Comparison of ENCODE assay signal across 21 cellular contexts in the genomic region with DNA sequence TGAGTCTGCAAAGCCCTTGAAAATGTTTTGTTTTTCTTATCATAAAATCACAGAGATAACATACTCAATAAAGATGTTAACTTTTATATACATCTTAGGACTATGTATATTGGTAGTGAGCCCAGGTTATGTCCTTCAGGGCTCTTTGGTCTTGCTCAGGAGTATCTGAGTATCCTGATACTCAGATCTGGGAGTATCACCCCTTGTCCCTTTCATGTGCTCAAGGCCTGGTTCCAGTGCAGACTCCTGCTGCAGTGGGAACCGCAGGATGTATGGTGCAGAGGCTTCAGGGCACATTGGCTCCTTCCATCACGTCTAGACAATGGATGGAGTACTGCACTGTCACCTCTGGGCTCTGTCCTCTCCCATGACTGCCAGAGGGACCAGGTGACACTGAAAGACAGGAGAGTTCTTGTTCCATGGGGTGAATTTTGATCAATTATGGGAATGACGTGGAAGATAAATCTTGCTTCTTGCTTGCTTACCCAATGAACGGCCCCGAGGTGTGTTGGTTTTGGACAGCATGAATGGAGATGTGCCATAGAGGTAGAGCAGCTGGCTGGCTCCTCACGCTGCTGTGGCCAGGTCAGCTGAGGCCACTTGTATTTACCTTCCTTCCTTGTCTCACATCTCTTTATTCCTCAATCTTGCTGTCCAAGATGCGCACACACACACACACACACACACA.
A peak's percentile ranks its signal among the peaks of the same experiment; 100 is the strongest.
DNase-seq lines count a peak whose midpoint lies in the region; FAIRE-seq and TF ChIP-seq lines count a peak whose summit lies in the region.
"Had no signal": no experiment of that assay in that cellular context is flagged by ENCODE, and none has a peak within 500 bp of the region (broad histone marks: within the 10 kb centered on the region; RNA-seq: fewer than 3 reads in every experiment).

No MANE protein-coding gene starts in this region.

- TF ChIP-seq CTCF in HEK293 (tag by site-specific recombination; IDR thresholded peaks at IDR 0.05) = no peak
- no peak for TF ChIP-seq CTCF in sigmoid colon (IDR thresholded peaks at IDR 0.05)

- H3K23ac ChIP-seq in neuronal stem cell (ENCODE audit: low read depth, low read length, poor library complexity) = no peak overlapping the region

- H2AFZ ChIP-seq in neuronal stem cell (ENCODE audit: low read length) = no peak overlapping the region

- POLR2A ChIA-PET in HEK293 (lab: Yijun Ruan, JAX) = no interaction called here

- H3K36me3 ChIP-seq in HEK293 (ENCODE audit: control insufficient read depth in 2 of 2, insufficient read depth in 1 of 2, low read length in 2 of 2) (no peaks in the 10 kb centered on the region), neuronal stem cell (replicated peaks in 1 of 2; ENCODE audit: control insufficient read depth in 2 of 2, insufficient read depth in 2 of 2, low read length in 2 of 2) (no peaks in the 10 kb centered on the region), sigmoid colon (no peaks in the 10 kb centered on the region)
- H3K36me3 ChIP-seq: MG63 had no signal

- TF ChIP-seq POLR2A in sigmoid colon (IDR thresholded peaks at IDR 0.05) = no peak
- no peak for TF ChIP-seq POLR2A in H54 (IDR thresholded peaks at IDR 0.05; ENCODE audit: low read depth, low read length)

- H3K4me1 ChIP-seq in HEK293 (ENCODE audit: control insufficient read depth, insufficient read depth, low read length) (no peaks in the 10 kb centered on the region), neuronal stem cell (ENCODE audit: control insufficient read depth in 2 of 2, insufficient read depth in 1 of 2, low read depth in 1 of 2, low read length in 2 of 2) (peaks cover 0 to 2% of the 10 kb centered on the region in 2 donors), sigmoid colon (no peaks in the 10 kb centered on the region)
- H3K4me1 ChIP-seq: BLaER1 treated with 17β-estradiol and CSF1 and Interleukin-3, amounts not matched to agents 10 nM and 100 nM had no signal

- CTCF ChIA-PET in HEK293 (lab: Yijun Ruan, JAX) = no interaction called here

- H3K9me3 ChIP-seq in HEK293 (ENCODE audit: control insufficient read depth, insufficient read depth, low read depth, low read length) = no peaks in the 10 kb centered on the region
- no peaks in the 10 kb centered on the region for H3K9me3 ChIP-seq in neuronal stem cell (replicated peaks in 1 of 2; ENCODE audit: control insufficient read depth in 2 of 2, insufficient read depth in 1 of 2, low read depth in 1 of 2, low read length in 2 of 2)
- H3K9me3 ChIP-seq in sigmoid colon = no peaks in the 10 kb centered on the region
- H3K9me3 ChIP-seq: BLaER1 treated with 17β-estradiol and CSF1 and Interleukin-3, amounts not matched to agents 10 nM and 100 nM; MG63 had no signal

- H3K27ac ChIP-seq in HEK293 (ENCODE audit: extremely low read depth, low read depth, low read length) (no peak overlapping the region), neuronal stem cell (replicated peaks; ENCODE audit: low read length) (no peak overlapping the region), sigmoid colon (no peak overlapping the region)
- H3K27ac ChIP-seq: BLaER1 treated with 17β-estradiol and CSF1 and Interleukin-3, amounts not matched to agents 10 nM and 100 nM; KMS-11 had no signal

- H3K18ac ChIP-seq in neuronal stem cell (ENCODE audit: low read length) = peak overlapping the region; percentile 87

- no peak for FAIRE-seq in H54 (lab: Jason Lieb, UNC)
- FAIRE-seq: GM12891, H1 had no signal

- no peak overlapping the region for H3K4me3 ChIP-seq in HEK293 (ENCODE audit: low read depth, low read length)
- no peak overlapping the region for H3K4me3 ChIP-seq in neuronal stem cell (ENCODE audit: low read length in 2 of 2)
- no peak overlapping the region for H3K4me3 ChIP-seq in sigmoid colon
- H3K4me3 ChIP-seq: BLaER1 treated with 17β-estradiol and CSF1 and Interleukin-3, amounts not matched to agents 10 nM and 100 nM; MG63 had no signal

- no peak overlapping the region for H2BK15ac ChIP-seq in neuronal stem cell (ENCODE audit: low read length)

- no peak overlapping the region for H2BK120ac ChIP-seq in neuronal stem cell (ENCODE audit: low read depth, low read length)

- no peaks in the 10 kb centered on the region for H3K27me3 ChIP-seq in neuronal stem cell (ENCODE audit: control insufficient read depth in 3 of 3, insufficient read depth in 3 of 3, low read depth in 1 of 3, low read length in 3 of 3)
- no peaks in the 10 kb centered on the region for H3K27me3 ChIP-seq in sigmoid colon
- H3K27me3 ChIP-seq: BLaER1 treated with 17β-estradiol and CSF1 and Interleukin-3, amounts not matched to agents 10 nM and 100 nM; MG63 had no signal

- no peak overlapping the region for H4K8ac ChIP-seq in neuronal stem cell (ENCODE audit: low read depth, low read length)

- WGBS in neuronal stem cell (ENCODE audit: extremely low coverage in 2 of 2, insufficient read length in 2 of 2, insufficient replicate concordance in 1 of 2), 2 donors = no CpG with 5 or more reads among the region's 7 CpGs
- WGBS in sigmoid colon, 2 donors = 75 to 78% methylated on average over 7 of the region's 7 CpGs

- H3K14ac ChIP-seq in neuronal stem cell (ENCODE audit: low read length) = peak overlapping the region; percentile 97

- no peak for TF ChIP-seq EP300 in sigmoid colon (IDR thresholded peaks at IDR 0.05)

- no peaks in the 10 kb centered on the region for H3K79me1 ChIP-seq in neuronal stem cell (ENCODE audit: low read depth, low read length)

- no peak overlapping the region for H3K4ac ChIP-seq in neuronal stem cell (ENCODE audit: low read length)

- H3K4me2 ChIP-seq in neuronal stem cell (ENCODE audit: insufficient read depth, low read length, poor library complexity, severe bottlenecking) = no peak overlapping the region
- H3K4me2 ChIP-seq: BLaER1 treated with 17β-estradiol and CSF1 and Interleukin-3, amounts not matched to agents 10 nM and 100 nM; KMS-11 had no signal

- no peak overlapping the region for H2AK5ac ChIP-seq in neuronal stem cell (ENCODE audit: low read depth, low read length)

- no peak overlapping the region for H3K9ac ChIP-seq in neuronal stem cell (ENCODE audit: low read depth, low read length, poor library complexity)
- H3K9ac ChIP-seq: BLaER1 treated with 17β-estradiol and CSF1 and Interleukin-3, amounts not matched to agents 10 nM and 100 nM; KMS-11 had no signal

- DNase-seq in NCI-H1092 treated with DMSO at 0.1 percent for 48 hours (lab: John Stamatoyannopoulos, UW) (peak; percentile 21), SHP77 treated with DMSO at 0.1 percent for 48 hours (lab: John Stamatoyannopoulos, UW) (peak; percentile 55), neuronal stem cell (ENCODE audit: low spot score) (no peak), sigmoid colon (no peak), H54 (ENCODE audit: insufficient read length, low spot score) (no peak)
- no peak for DNase-seq in activated CD4-positive, alpha-beta T cell treated with anti-CD3 and anti-CD28 coated beads, Interleukin-2, amount 50 U/mL, for 1 hour
- DNase-seq: CD8-positive, alpha-beta memory T cell; DMS53; EL; HFFc6; MG63; NCI-H1105; NCI-H1694; NCI-H2081 treated with DMSO at 0.1 percent for 48 hours; PC-3; SW 1271 had no signal

- H2BK5ac ChIP-seq in neuronal stem cell (ENCODE audit: low read length) = no peak overlapping the region

- no peak overlapping the region for H4K91ac ChIP-seq in neuronal stem cell (ENCODE audit: low read depth, low read length, poor library complexity)

- no peak overlapping the region for H2BK12ac ChIP-seq in neuronal stem cell (ENCODE audit: low read length)

- intact Hi-C loops in sigmoid colon (cut with DNase I) = no loop called here

TF ChIP-seq in HEK293, 187 proteins besides CTCF, POLR2A, EP300 and RAD21:
- TF ChIP-seq, protein P1, sequence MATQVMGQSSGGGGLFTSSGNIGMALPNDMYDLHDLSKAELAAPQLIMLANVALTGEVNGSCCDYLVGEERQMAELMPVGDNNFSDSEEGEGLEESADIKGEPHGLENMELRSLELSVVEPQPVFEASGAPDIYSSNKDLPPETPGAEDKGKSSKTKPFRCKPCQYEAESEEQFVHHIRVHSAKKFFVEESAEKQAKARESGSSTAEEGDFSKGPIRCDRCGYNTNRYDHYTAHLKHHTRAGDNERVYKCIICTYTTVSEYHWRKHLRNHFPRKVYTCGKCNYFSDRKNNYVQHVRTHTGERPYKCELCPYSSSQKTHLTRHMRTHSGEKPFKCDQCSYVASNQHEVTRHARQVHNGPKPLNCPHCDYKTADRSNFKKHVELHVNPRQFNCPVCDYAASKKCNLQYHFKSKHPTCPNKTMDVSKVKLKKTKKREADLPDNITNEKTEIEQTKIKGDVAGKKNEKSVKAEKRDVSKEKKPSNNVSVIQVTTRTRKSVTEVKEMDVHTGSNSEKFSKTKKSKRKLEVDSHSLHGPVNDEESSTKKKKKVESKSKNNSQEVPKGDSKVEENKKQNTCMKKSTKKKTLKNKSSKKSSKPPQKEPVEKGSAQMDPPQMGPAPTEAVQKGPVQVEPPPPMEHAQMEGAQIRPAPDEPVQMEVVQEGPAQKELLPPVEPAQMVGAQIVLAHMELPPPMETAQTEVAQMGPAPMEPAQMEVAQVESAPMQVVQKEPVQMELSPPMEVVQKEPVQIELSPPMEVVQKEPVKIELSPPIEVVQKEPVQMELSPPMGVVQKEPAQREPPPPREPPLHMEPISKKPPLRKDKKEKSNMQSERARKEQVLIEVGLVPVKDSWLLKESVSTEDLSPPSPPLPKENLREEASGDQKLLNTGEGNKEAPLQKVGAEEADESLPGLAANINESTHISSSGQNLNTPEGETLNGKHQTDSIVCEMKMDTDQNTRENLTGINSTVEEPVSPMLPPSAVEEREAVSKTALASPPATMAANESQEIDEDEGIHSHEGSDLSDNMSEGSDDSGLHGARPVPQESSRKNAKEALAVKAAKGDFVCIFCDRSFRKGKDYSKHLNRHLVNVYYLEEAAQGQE (tag by site-specific recombination; IDR thresholded peaks at IDR 0.05) = peak; percentile 17; the same call in 1 of the 2 replicates
- TF ChIP-seq, protein P2, sequence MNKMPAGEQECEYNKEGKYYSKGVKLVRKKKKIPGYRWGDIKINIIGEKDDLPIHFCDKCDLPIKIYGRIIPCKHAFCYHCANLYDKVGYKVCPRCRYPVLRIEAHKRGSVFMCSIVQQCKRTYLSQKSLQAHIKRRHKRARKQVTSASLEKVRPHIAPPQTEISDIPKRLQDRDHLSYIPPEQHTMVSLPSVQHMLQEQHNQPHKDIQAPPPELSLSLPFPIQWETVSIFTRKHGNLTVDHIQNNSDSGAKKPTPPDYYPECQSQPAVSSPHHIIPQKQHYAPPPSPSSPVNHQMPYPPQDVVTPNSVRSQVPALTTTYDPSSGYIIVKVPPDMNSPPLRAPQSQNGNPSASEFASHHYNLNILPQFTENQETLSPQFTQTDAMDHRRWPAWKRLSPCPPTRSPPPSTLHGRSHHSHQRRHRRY (tag by site-specific recombination; IDR thresholded peaks at IDR 0.05) = no peak
TF ChIP-seq in HEK293: peak in this region for 1.

Comparison
In these comparisons a context has a peak if more than half of its experiments do, and no peak if none do; other contexts are left out.
1. DNase-seq: peak in NCI-H1092 treated with DMSO at 0.1 percent for 48 hours (single experiment) and SHP77 treated with DMSO at 0.1 percent for 48 hours (single experiment); none in neuronal stem cell (single experiment), sigmoid colon (single experiment), H54 (single experiment) and activated CD4-positive, alpha-beta T cell treated with anti-CD3 and anti-CD28 coated beads, Interleukin-2, amount 50 U/mL, for 1 hour (single experiment).